8 cellular contexts compared by ENCODE assay signal in genomic region chr2:62505109-62505508, GRCh38. TPM values are rescaled to one million over a fixed set of nuclear protein-coding genes. Genes with fewer than 3 reads are reported as not detected.
A peak's percentile ranks its signal among the peaks of the same experiment; 100 is the strongest.
DNase-seq lines count a peak whose midpoint lies in the region; ATAC-seq and TF ChIP-seq lines count a peak whose summit lies in the region.

No MANE protein-coding gene starts in this region.

- H3K4me2 ChIP-seq in OCI-LY7 (ENCODE audit: low read length), result peak overlapping the region; percentile 58; the same call in 1 of the 2 replicates

- H3K36me3 Mint-ChIP-seq in progenitor cell of endocrine pancreas (ENCODE audit: insufficient read depth), result peaks cover 4% of the 10 kb centered on the region

- no peaks in the 10 kb centered on the region for H3K9me2 ChIP-seq in OCI-LY7 (ENCODE audit: insufficient read depth, low read length)

- no peak for TF ChIP-seq CTCF in OCI-LY7 (conservative IDR thresholded peaks at IDR 0.05; ENCODE audit: low read length)
- TF ChIP-seq CTCF in progenitor cell of endocrine pancreas (IDR thresholded peaks at IDR 0.05; ENCODE audit: unreplicated experiment), result no peak

- H3K9me3 Mint-ChIP-seq in progenitor cell of endocrine pancreas (ENCODE audit: low read depth), result no peaks in the 10 kb centered on the region

- H3K4me3 ChIP-seq in OCI-LY7 (ENCODE audit: low read depth, low read length, poor library complexity, severe bottlenecking) (peak overlapping the region; percentile 73), endocrine pancreas (ENCODE audit: control insufficient read depth, insufficient read depth, low read length) (peak overlapping the region; percentile 22)
- no peak overlapping the region for H3K4me3 ChIP-seq in effector memory CD4-positive, alpha-beta T cell (ENCODE audit: insufficient read depth, low read depth, low read length, poor library complexity, severe bottlenecking)

- H3K4me1 ChIP-seq in OCI-LY7 (ENCODE audit: insufficient read depth, low read length, poor library complexity, severe bottlenecking) (no peaks in the 10 kb centered on the region), endocrine pancreas (ENCODE audit: control insufficient read depth, insufficient read depth, low read length) (peaks cover 34% of the 10 kb centered on the region)
- H3K4me1 ChIP-seq in effector memory CD4-positive, alpha-beta T cell (ENCODE audit: control insufficient read depth, insufficient read depth, low read length, poor library complexity, severe bottlenecking), result no peaks in the 10 kb centered on the region

- no peak for ATAC-seq in HG03039 (IDR thresholded peaks at IDR 0.05; ENCODE audit: unreplicated experiment)
- no peak for ATAC-seq in HG03442 (IDR thresholded peaks at IDR 0.05; ENCODE audit: unreplicated experiment)
- ATAC-seq in HG03432 (IDR thresholded peaks at IDR 0.05; ENCODE audit: unreplicated experiment), result no peak

- BruUV-seq in OCI-LY7 (replicated peaks; lab: Mats Ljungman, UMichigan), result no TSS peak

- H3K4me3 Mint-ChIP-seq in progenitor cell of endocrine pancreas (ENCODE audit: low read depth), result peak overlapping the region; percentile 88

- peak overlapping the region; percentile 60; the same call in 1 of the 2 replicates for H2AFZ ChIP-seq in OCI-LY7 (ENCODE audit: low read length)

- no peaks in the 10 kb centered on the region for H3K27me3 Mint-ChIP-seq in progenitor cell of endocrine pancreas

- H3K4me1 Mint-ChIP-seq in progenitor cell of endocrine pancreas (ENCODE audit: low read depth), result peaks cover 7% of the 10 kb centered on the region

- H3K36me3 ChIP-seq in OCI-LY7 (ENCODE audit: insufficient read depth, low read length) (no peaks in the 10 kb centered on the region), endocrine pancreas (ENCODE audit: control insufficient read depth, insufficient read depth, low read length) (no peaks in the 10 kb centered on the region)
- no peaks in the 10 kb centered on the region for H3K36me3 ChIP-seq in effector memory CD4-positive, alpha-beta T cell (ENCODE audit: control insufficient read depth, insufficient read depth, low read length)

- POLR2A ChIA-PET in OCI-LY7 (lab: Charles Lee), result interaction anchor here (0.5 kb wide), 1 partner anchor 14 kb away, joined by 3 read pairs; no protein-coding TSS in a partner anchor

- no peak overlapping the region for H3K27ac ChIP-seq in OCI-LY7 (ENCODE audit: low read depth, low read length, poor library complexity, severe bottlenecking)
- no peak overlapping the region for H3K27ac ChIP-seq in effector memory CD4-positive, alpha-beta T cell (ENCODE audit: insufficient read depth, low read length, poor library complexity, severe bottlenecking)

- intact Hi-C loops in OCI-LY7 (cut with micrococcal nuclease; ENCODE audit: unreplicated experiment), result no loop called here

- DNase-seq in DMS53 (lab: John Stamatoyannopoulos, UW), result peak; percentile 59
- no peak for DNase-seq in OCI-LY7 (ENCODE audit: low spot score)
- DNase-seq in progenitor cell of endocrine pancreas (ENCODE audit: low spot score, unreplicated experiment), result no peak
- DNase-seq in effector memory CD4-positive, alpha-beta T cell, result no peak

- H3K9ac ChIP-seq in endocrine pancreas (ENCODE audit: control insufficient read depth, insufficient read depth, low read length), result no peak overlapping the region

- no peaks in the 10 kb centered on the region for H3K27me3 ChIP-seq in endocrine pancreas (ENCODE audit: control insufficient read depth, insufficient read depth, low read length)
- peaks cover 3% of the 10 kb centered on the region for H3K27me3 ChIP-seq in effector memory CD4-positive, alpha-beta T cell (replicated peaks; ENCODE audit: control insufficient read depth, insufficient read depth, low read length, poor library complexity, severe bottlenecking)

- H3K27ac Mint-ChIP-seq in progenitor cell of endocrine pancreas, result peak overlapping the region; percentile 96

- no peaks in the 10 kb centered on the region for H3K9me3 ChIP-seq in OCI-LY7 (ENCODE audit: low read length)
- H3K9me3 ChIP-seq in endocrine pancreas (ENCODE audit: control insufficient read depth, low read length), result no peaks in the 10 kb centered on the region
- no peaks in the 10 kb centered on the region for H3K9me3 ChIP-seq in effector memory CD4-positive, alpha-beta T cell (ENCODE audit: control insufficient read depth, low read length)

- H3K79me2 ChIP-seq in OCI-LY7 (ENCODE audit: insufficient read depth, low read depth, low read length), result no peaks in the 10 kb centered on the region

- H4K20me1 ChIP-seq in OCI-LY7 (ENCODE audit: insufficient read depth, low read length), result no peaks in the 10 kb centered on the region

- CTCF ChIA-PET in OCI-LY7 (lab: Charles Lee; ENCODE audit: unreplicated experiment), result no interaction called here

RNA-seq across cellular contexts. Expression of gene TMEM17, which starts 0.9 kb away (rescaled TPM):
- total RNA-seq in OCI-LY7 (2014; rRNA removed; shearing (Covaris generic)), result 1.4 TPM in 1 of 2 replicates, not detected in the other
- total RNA-seq in OCI-LY7 (2022) (not detected in 2 replicates), progenitor cell of endocrine pancreas (4.8 and 5.9 TPM in 2 replicates)
